Comparison of ENCODE assay signal across 1 cellular context in genomic region chr3:132723024-132723462, GRCh38.
A peak's percentile ranks its signal among the peaks of the same experiment; 100 is the strongest.
TF ChIP-seq lines count a peak whose summit lies in the region.

No MANE protein-coding gene starts in this region.

TF ChIP-seq in HepG2, 621 proteins besides CTCF, POLR2A, EP300 and RAD21 (continued from another document and continues in another):
- TF ChIP-seq DRAP1 (CRISPR knock-in tag; IDR thresholded peaks at IDR 0.05) (no peak), XRCC5 (optimal IDR thresholded peaks at IDR 0.05; ENCODE audit: low read length) (peak; percentile 45), POLR2G (IDR thresholded peaks at IDR 0.05; ENCODE audit: low read depth, low read length) (peak; percentile 64), NR3C1 (CRISPR knock-in tag; IDR thresholded peaks at IDR 0.05) (no peak), ZNF574 (CRISPR knock-in tag; IDR thresholded peaks at IDR 0.05) (0 out of 2 replicates have a peak, but pooled peaks have one; percentile 17), SOX13 (IDR thresholded peaks at IDR 0.05) (no peak), SOX13 (CRISPR knock-in tag; conservative IDR thresholded peaks at IDR 0.05 in 1 of 2, IDR thresholded peaks at IDR 0.05 in 1 of 2) (no peak; a peak in 1 of 4 replicates), ZFP37 (CRISPR knock-in tag; IDR thresholded peaks at IDR 0.05; ENCODE audit: borderline replicate concordance) (peak; percentile 52; the same call in 1 of the 2 replicates), ZNF775 (CRISPR knock-in tag; IDR thresholded peaks at IDR 0.05; ENCODE audit: borderline replicate concordance) (no peak), ZSCAN30 (CRISPR knock-in tag; IDR thresholded peaks at IDR 0.05) (no peak), KAT8 (CRISPR knock-in tag; IDR thresholded peaks at IDR 0.05) (peak; percentile 37; the same call in 1 of the 2 replicates), ZNF18 (CRISPR knock-in tag; IDR thresholded peaks at IDR 0.05; ENCODE audit: insufficient replicate concordance) (peak; percentile 50), ETS1 (CRISPR knock-in tag; IDR thresholded peaks at IDR 0.05) (peak; percentile 6; the same call in 1 of the 2 replicates), FOXO1 (CRISPR knock-in tag; IDR thresholded peaks at IDR 0.05) (0 out of 2 replicates have a peak, but pooled peaks have one; percentile 17), PHF8 (CRISPR knock-in tag; IDR thresholded peaks at IDR 0.05) (peak; percentile 71), UBTF (CRISPR knock-in tag; IDR thresholded peaks at IDR 0.05) (peak; percentile 48; the same call in 1 of the 2 replicates), TBX2 (CRISPR knock-in tag; IDR thresholded peaks at IDR 0.05; ENCODE audit: borderline replicate concordance) (no peak; the same call in 1 of the 2 replicates), ZBTB26 (CRISPR knock-in tag; IDR thresholded peaks at IDR 0.05; ENCODE audit: borderline replicate concordance) (peak; percentile 22; the same call in 1 of the 2 replicates), POGK (CRISPR knock-in tag; conservative IDR thresholded peaks at IDR 0.05) (peak; percentile 67; the same call in 1 of the 2 replicates), ZNF737 (CRISPR knock-in tag; IDR thresholded peaks at IDR 0.05; ENCODE audit: borderline replicate concordance) (no peak), PTBP1 (IDR thresholded peaks at IDR 0.05; ENCODE audit: low read depth, low read length, poor library complexity, severe bottlenecking) (no peak), NFAT5 (CRISPR knock-in tag; IDR thresholded peaks at IDR 0.05) (0 out of 2 replicates have a peak, but pooled peaks have one; percentile 35), ASH2L (IDR thresholded peaks at IDR 0.05; ENCODE audit: insufficient read length, low read depth, low read length) (peak; percentile 5), ZNF292 (CRISPR knock-in tag; IDR thresholded peaks at IDR 0.05; ENCODE audit: borderline replicate concordance, low read depth) (0 out of 2 replicates have a peak, but pooled peaks have one; percentile 31), TAF1 (CRISPR knock-in tag; IDR thresholded peaks at IDR 0.05) (peak; percentile 77; the same call in 1 of the 2 replicates)
